18 cellular contexts compared by ENCODE assay signal in genomic region chr11:70437111-70437784, GRCh38. TPM values are rescaled to one million over a fixed set of nuclear protein-coding genes. Genes with fewer than 3 reads are reported as not detected.
DNase-seq lines count a peak whose midpoint lies in the region; ATAC-seq and TF ChIP-seq lines count a peak whose summit lies in the region.
"Had no signal": no experiment of that assay in that cellular context is flagged by ENCODE, and none has a peak within 500 bp of the region (broad histone marks: within the 10 kb centered on the region; RNA-seq: fewer than 3 reads in every experiment).

No MANE protein-coding gene starts in this region.

- H3K4me3 ChIP-seq in GM12865 (ENCODE audit: low read depth, low read length) (no peak overlapping the region), RWPE2 (ENCODE audit: severe bottlenecking) (no peak overlapping the region), neuronal stem cell (ENCODE audit: low read length in 2 of 2) (peak overlapping the region in 1 of 2 donors; percentile 59)
- H3K4me3 ChIP-seq: gastroesophageal sphincter, left ventricle myocardium inferior had no signal

- peaks cover 4% of the 10 kb centered on the region for H3K79me1 ChIP-seq in neuronal stem cell (ENCODE audit: low read depth, low read length)

- ATAC-seq in GM21360 (IDR thresholded peaks at IDR 0.05; ENCODE audit: unreplicated experiment) (peak; percentile 60), RWPE2 (ENCODE audit: low read depth) (peak; percentile 13; the same call in 1 of the 3 replicates), SK-N-SH treated with all-trans-retinoic acid at 6 μM for 48 hours (no peak)
- ATAC-seq: activated CD8-positive, alpha-beta memory T cell treated with anti-CD3 and anti-CD28 coated beads, Interleukin-2, amount 10 ng/mL, durations not matched to agents 7 days and 5 days; gastroesophageal sphincter; natural killer cell treated with Interleukin-12 subunit alpha and Interleukin-12 subunit beta and Interleukin-15 and Interleukin-18, amount 100 ng/mL, for 72 hours had no signal

- no peak overlapping the region for H2BK15ac ChIP-seq in neuronal stem cell (ENCODE audit: low read length)

- no peak overlapping the region for H3K4me2 ChIP-seq in neuronal stem cell (ENCODE audit: insufficient read depth, low read length, poor library complexity, severe bottlenecking)

- H2AFZ ChIP-seq in neuronal stem cell (ENCODE audit: low read length), result no peak overlapping the region

- peak overlapping the region; percentile 4 for H3K9ac ChIP-seq in neuronal stem cell (ENCODE audit: low read depth, low read length, poor library complexity)

- H3K9me3 ChIP-seq in RWPE2 (ENCODE audit: severe bottlenecking), result no peaks in the 10 kb centered on the region
- H3K9me3 ChIP-seq in neuronal stem cell (replicated peaks in 1 of 2; ENCODE audit: control insufficient read depth in 2 of 2, insufficient read depth in 1 of 2, low read depth in 1 of 2, low read length in 2 of 2), result no peaks in the 10 kb centered on the region
- H3K9me3 ChIP-seq: gastroesophageal sphincter, left ventricle myocardium inferior had no signal

- H3K4me1 ChIP-seq in RWPE2 (ENCODE audit: insufficient read depth, poor library complexity, severe bottlenecking) (no peaks in the 10 kb centered on the region), neuronal stem cell (ENCODE audit: control insufficient read depth in 2 of 2, insufficient read depth in 1 of 2, low read depth in 1 of 2, low read length in 2 of 2) (no peaks in the 10 kb centered on the region)
- H3K4me1 ChIP-seq: gastroesophageal sphincter, left ventricle myocardium inferior had no signal

- DNase-seq in GM12865 (ENCODE audit: low read depth) (peak; percentile 83), RWPE2 (ENCODE audit: low spot score) (no peak), neuronal stem cell (ENCODE audit: low spot score) (no peak), GDM1 (lab: John Stamatoyannopoulos, UW) (no peak)
- no peak for DNase-seq in activated T-cell treated with anti-CD3 and anti-CD28 coated beads, Interleukin-2, amount 50 U/mL, for 48 hours
- DNase-seq: activated CD4-positive, alpha-beta T cell treated with anti-CD3 and anti-CD28 coated beads, Interleukin-2, amount 50 U/mL, for 1 hour; activated CD8-positive, alpha-beta memory T cell treated with anti-CD3 and anti-CD28 coated beads, Interleukin-2, amount 10 ng/mL, durations not matched to agents 7 days and 5 days; activated naive CD4-positive, alpha-beta T cell treated with anti-CD3 and anti-CD28 coated beads, Interleukin-2, amount 10 ng/mL, durations not matched to agents 7 days and 5 days; left ventricle myocardium inferior; midbrain; NCI-H1694; NCI-H526 treated with DMSO at 0.1 percent for 48 hours; stimulated activated naive CD4-positive, alpha-beta T cell treated with Interleukin-2 at 50 U/mL for 16 hours; T-helper 2 cell had no signal

- H2BK5ac ChIP-seq in neuronal stem cell (ENCODE audit: low read length), result no peak overlapping the region

- H3K4ac ChIP-seq in neuronal stem cell (ENCODE audit: low read length), result no peak overlapping the region

- H3K14ac ChIP-seq in neuronal stem cell (ENCODE audit: low read length), result peak overlapping the region; percentile 11

- peak overlapping the region; percentile 73 for H3K23ac ChIP-seq in neuronal stem cell (ENCODE audit: low read depth, low read length, poor library complexity)

- no CpG with 5 or more reads among the region's 18 CpGs for WGBS in neuronal stem cell (ENCODE audit: extremely low coverage in 2 of 2, insufficient read length in 2 of 2, insufficient replicate concordance in 1 of 2), 2 donors

- H4K91ac ChIP-seq in neuronal stem cell (ENCODE audit: low read depth, low read length, poor library complexity), result no peak overlapping the region

- H3K36me3 ChIP-seq in RWPE2 (ENCODE audit: low read depth), result peaks cover 42% of the 10 kb centered on the region
- H3K36me3 ChIP-seq in neuronal stem cell (replicated peaks in 1 of 2; ENCODE audit: control insufficient read depth in 2 of 2, insufficient read depth in 2 of 2, low read length in 2 of 2), result peaks cover 47 to 65% of the 10 kb centered on the region in 2 donors

- peak overlapping the region; percentile 65 for H4K8ac ChIP-seq in neuronal stem cell (ENCODE audit: low read depth, low read length)

- TF ChIP-seq CTCF in GM12865 (IDR thresholded peaks at IDR 0.05; ENCODE audit: insufficient read depth, low read depth, low read length, missing control alignments) (no peak), RWPE2 (IDR thresholded peaks at IDR 0.05; ENCODE audit: poor library complexity, severe bottlenecking) (no peak)

- H2BK12ac ChIP-seq in neuronal stem cell (ENCODE audit: low read length), result peak overlapping the region; percentile 22

- H2AK5ac ChIP-seq in neuronal stem cell (ENCODE audit: low read depth, low read length), result no peak overlapping the region

- H3K27ac ChIP-seq in RWPE2 (ENCODE audit: poor library complexity, severe bottlenecking) (no peak overlapping the region), neuronal stem cell (replicated peaks; ENCODE audit: low read length) (no peak overlapping the region)
- H3K27ac ChIP-seq: gastroesophageal sphincter, left ventricle myocardium inferior had no signal

- H3K18ac ChIP-seq in neuronal stem cell (ENCODE audit: low read length), result peak overlapping the region; percentile 22

- H3K27me3 ChIP-seq in RWPE2 (ENCODE audit: insufficient read depth, poor library complexity, severe bottlenecking), result no peaks in the 10 kb centered on the region
- H3K27me3 ChIP-seq in neuronal stem cell (ENCODE audit: control insufficient read depth in 3 of 3, insufficient read depth in 3 of 3, low read depth in 1 of 3, low read length in 3 of 3), result no peaks in the 10 kb centered on the region
- H3K27me3 ChIP-seq: gastroesophageal sphincter had no signal

- no peak overlapping the region for H2BK120ac ChIP-seq in neuronal stem cell (ENCODE audit: low read depth, low read length)

TF ChIP-seq in SK-N-SH treated with all-trans-retinoic acid at 6 μM for 48 hours, 23 proteins besides CTCF, POLR2A, EP300 and RAD21 (continues in another document):
- TF ChIP-seq ARNTL (CRISPR knock-in tag; IDR thresholded peaks at IDR 0.05; ENCODE audit: borderline replicate concordance, low read depth) (no peak), ZFP30 (CRISPR knock-in tag; IDR thresholded peaks at IDR 0.05) (no peak), TOX (CRISPR knock-in tag; IDR thresholded peaks at IDR 0.05; ENCODE audit: borderline replicate concordance) (no peak), ESRRG (CRISPR knock-in tag; IDR thresholded peaks at IDR 0.05) (no peak), POU6F1 (CRISPR knock-in tag; IDR thresholded peaks at IDR 0.05; ENCODE audit: borderline replicate concordance, low read depth) (no peak), BACH2 (CRISPR knock-in tag; IDR thresholded peaks at IDR 0.05; ENCODE audit: borderline replicate concordance) (no peak), ZNF565 (CRISPR knock-in tag; conservative IDR thresholded peaks at IDR 0.05; ENCODE audit: low read depth) (no peak), OSR1 (CRISPR knock-in tag; IDR thresholded peaks at IDR 0.05) (no peak), GLIS3 (CRISPR knock-in tag; IDR thresholded peaks at IDR 0.05) (no peak), SNAI2 (CRISPR knock-in tag; IDR thresholded peaks at IDR 0.05) (no peak), PPARA (CRISPR knock-in tag; IDR thresholded peaks at IDR 0.05; ENCODE audit: borderline replicate concordance) (no peak), ISL1 (CRISPR knock-in tag; IDR thresholded peaks at IDR 0.05) (no peak), ZNF70 (CRISPR knock-in tag; IDR thresholded peaks at IDR 0.05) (no peak), ZFP3 (CRISPR knock-in tag; IDR thresholded peaks at IDR 0.05) (no peak), CREB5 (CRISPR knock-in tag; IDR thresholded peaks at IDR 0.05; ENCODE audit: low read depth) (no peak), RARB (CRISPR knock-in tag; IDR thresholded peaks at IDR 0.05) (no peak), TCF4 (CRISPR knock-in tag; IDR thresholded peaks at IDR 0.05; ENCODE audit: borderline replicate concordance) (no peak)

RNA-seq across cellular contexts. Expression of gene CTTN, which starts 38.9 kb away (rescaled TPM):
- 79.2 TPM for polyA plus RNA-seq in neuronal stem cell (2013, experiment 1 of 2)
- polyA plus RNA-seq in neuronal stem cell (2013, experiment 2 of 2), result 79.5 TPM
